In the genomic region with DNA sequence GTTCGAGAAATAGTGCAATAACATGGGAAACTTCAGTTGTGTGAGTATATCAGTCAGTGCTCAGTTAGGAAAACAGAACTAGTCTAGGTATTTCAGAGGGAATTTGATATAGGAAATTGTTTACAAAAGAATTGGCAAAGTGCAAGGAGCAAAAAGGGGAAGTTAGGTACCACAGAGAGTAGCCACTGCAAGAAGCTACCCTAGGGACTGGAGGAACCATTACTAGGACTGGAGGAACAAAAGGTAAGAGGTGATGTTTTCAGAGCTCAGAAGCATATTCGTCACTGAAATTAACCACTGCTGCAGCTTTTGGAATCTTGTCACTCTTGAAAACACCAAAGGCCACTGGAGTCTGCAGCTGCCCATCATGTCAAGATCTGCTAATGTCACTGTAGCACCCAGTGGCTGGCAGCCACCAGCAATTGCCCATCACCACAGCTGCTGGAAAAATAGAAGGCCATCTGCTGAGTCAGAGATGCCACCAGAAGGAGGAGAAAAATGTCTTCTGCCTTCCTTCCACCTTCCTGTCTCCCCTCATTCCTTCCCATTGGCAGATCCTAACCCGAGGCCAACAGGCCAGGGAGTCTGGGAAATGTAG, we compare ENCODE assay signal across 19 cellular contexts.
DNase-seq lines count a peak whose midpoint lies in the region; ATAC-seq, FAIRE-seq and TF ChIP-seq lines count a peak whose summit lies in the region.
"Had no signal": no experiment of that assay in that cellular context is flagged by ENCODE, and none has a peak within 500 bp of the region (broad histone marks: within the 10 kb centered on the region; RNA-seq: fewer than 3 reads in every experiment).

No MANE protein-coding gene starts in this region.

- RAD21 ChIA-PET in GM12878 (lab: Charles Lee; ENCODE audit: unreplicated experiment) = no interaction called here

- CTCF ChIA-PET in GM12878 (lab: Yijun Ruan, JAX) = interaction anchor here (1.1 kb wide), 1 partner anchor 522 kb away, joined by 3 read pairs; no protein-coding TSS in a partner anchor

- H3K27ac ChIP-seq in GM12878 (ENCODE audit: control insufficient read depth, insufficient read depth) (no peak overlapping the region), osteoblast (ENCODE audit: low read depth, low read length) (no peak overlapping the region), ascending aorta (no peak overlapping the region)
- H3K27ac ChIP-seq: epithelial cell of prostate, SK-N-MC, skin epidermis had no signal

- no peaks in the 10 kb centered on the region for H3K79me2 ChIP-seq in GM12878 (ENCODE audit: control insufficient read depth, insufficient read depth, low read length)
- H3K79me2 ChIP-seq in osteoblast (ENCODE audit: insufficient read depth, low read length) = no peaks in the 10 kb centered on the region

- peak; percentile 49 for FAIRE-seq in GM18507 (lab: Jason Lieb, UNC)
- no peak for FAIRE-seq in GM12878 (lab: Jason Lieb, UNC)
- FAIRE-seq: D721Med had no signal

- DNase-seq in GM18507 (ENCODE audit: extremely low spot score, insufficient read length, low read depth) = no peak
- no peak for DNase-seq in GM12878 (ENCODE audit: low read depth, low spot score)
- no peak for DNase-seq in ecto neural progenitor cell (ENCODE audit: low spot score)
- DNase-seq in osteoblast (ENCODE audit: insufficient read length, low spot score, missing footprints) = no peak
- no peak for DNase-seq in ascending aorta (ENCODE audit: low spot score in 2 of 2)
- no peak for DNase-seq in GDM1 (lab: John Stamatoyannopoulos, UW)
- DNase-seq: activated gamma-delta T cell, anterior cingulate cortex, glutamatergic neuron, islet precursor cell, KG1, NCI-H446 treated with DMSO at 0.1 percent for 48 hours had no signal

- H3K9me3 ChIP-seq in GM12878 (replicated peaks; ENCODE audit: control insufficient read depth, insufficient read depth, low read length) (no peaks in the 10 kb centered on the region), osteoblast (ENCODE audit: low read depth, low read length) (no peaks in the 10 kb centered on the region), ascending aorta (no peaks in the 10 kb centered on the region)

- no TSS peak for BruUV-seq in GM12878 (replicated peaks; lab: Mats Ljungman, UMichigan)

- intact Hi-C loops in GM12878 (cut with micrococcal nuclease; ENCODE audit: unreplicated experiment) (no loop called here), ascending aorta (cut with DNase I) (no loop called here)

- in situ Hi-C loops in GM12878 (cut with MboI) = no loop called here

- WGBS in GM12878 (ENCODE audit: insufficient coverage, insufficient replicate concordance, low lambda C conversion rate, missing lambda C conversion rate) = 38% methylated on average over 3 of the region's 3 CpGs

- POLR2A ChIA-PET in GM12878 (lab: Charles Lee) = no interaction called here

- H2AFZ ChIP-seq in GM12878 (ENCODE audit: control insufficient read depth, low read depth, low read length) (no peak overlapping the region), osteoblast (ENCODE audit: low read length) (no peak overlapping the region)

- H3K4me2 ChIP-seq in GM12878 (ENCODE audit: control insufficient read depth, insufficient read depth) (no peak overlapping the region), osteoblast (ENCODE audit: insufficient read depth, low read length) (no peak overlapping the region)

- no peaks in the 10 kb centered on the region for H3K27me3 ChIP-seq in GM12878 (replicated peaks in 1 of 2; ENCODE audit: control insufficient read depth in 2 of 2, insufficient read depth in 2 of 2, low read length in 1 of 2)
- H3K27me3 ChIP-seq in osteoblast (ENCODE audit: insufficient read depth, low read length) = no peaks in the 10 kb centered on the region
- H3K27me3 ChIP-seq in ascending aorta = no peaks in the 10 kb centered on the region

- H4K20me1 ChIP-seq in GM12878 (ENCODE audit: control insufficient read depth, insufficient read depth) = no peaks in the 10 kb centered on the region
- H4K20me1 ChIP-seq in osteoblast (ENCODE audit: insufficient read depth, low read length) = no peaks in the 10 kb centered on the region

- no peak for TF ChIP-seq RAD21 in GM12878 (IDR thresholded peaks at IDR 0.05; ENCODE audit: insufficient read depth, low read depth, low read length)

- no peak for TF ChIP-seq EP300 in GM12878 (IDR thresholded peaks at IDR 0.05; ENCODE audit: borderline replicate concordance in 1 of 2, control insufficient read depth in 1 of 2, low read depth in 2 of 2, low read length in 2 of 2)

- peak; percentile 76 for ATAC-seq in GM21619 (IDR thresholded peaks at IDR 0.05; ENCODE audit: unreplicated experiment)
- ATAC-seq in HG03432 (IDR thresholded peaks at IDR 0.05; ENCODE audit: unreplicated experiment) = peak; percentile 68
- ATAC-seq in GM12878 = peak; percentile 67
- ATAC-seq: stimulated activated effector memory CD8-positive, alpha-beta T cell treated with anti-CD3 and anti-CD28 coated beads, Interleukin-12 subunit alpha, Interleukin-12 subunit beta, amount 100 ng/mL, for 72 hours had no signal

- no peak for TF ChIP-seq POLR2A in GM12878 (IDR thresholded peaks at IDR 0.05; ENCODE audit: low read depth, low read length)

- H3K9ac ChIP-seq in GM12878 (ENCODE audit: control insufficient read depth, insufficient read depth, low read length) = no peak overlapping the region

- H3K36me3 ChIP-seq in GM12878 (ENCODE audit: control insufficient read depth in 2 of 2, insufficient read depth in 2 of 2, low read length in 1 of 2) (no peaks in the 10 kb centered on the region), osteoblast (ENCODE audit: insufficient read depth, low read length) (no peaks in the 10 kb centered on the region), ascending aorta (no peaks in the 10 kb centered on the region)

- SMC1A ChIA-PET in GM12878 (lab: Charles Lee; ENCODE audit: uncharacterized antibody, unreplicated experiment) = interaction anchor here (5.6 kb wide), 1 partner anchor 11 kb away, joined by 22 read pairs; no protein-coding TSS in a partner anchor

- no peak for TF ChIP-seq CTCF in GM12878 (IDR thresholded peaks at IDR 0.05 in 2 of 3, conservative IDR thresholded peaks at IDR 0.05 in 1 of 3; ENCODE audit: control insufficient read depth in 2 of 3, extremely low read depth in 1 of 3, insufficient read depth in 1 of 3, low read depth in 3 of 3, low read length in 3 of 3)
- no peak for TF ChIP-seq CTCF in osteoblast (IDR thresholded peaks at IDR 0.05; ENCODE audit: extremely low read depth, low read depth, low read length)
- TF ChIP-seq CTCF in ascending aorta (IDR thresholded peaks at IDR 0.05) = no peak

- H3K4me1 ChIP-seq in GM12878 (ENCODE audit: control insufficient read depth, insufficient read depth, low read length) (no peaks in the 10 kb centered on the region), osteoblast (ENCODE audit: insufficient read depth, low read length) (peaks cover 4% of the 10 kb centered on the region), ascending aorta (no peaks in the 10 kb centered on the region)

- H3K4me3 ChIP-seq in GM12878 (no peak overlapping the region), osteoblast (ENCODE audit: insufficient read depth, low read length) (no peak overlapping the region), ascending aorta (no peak overlapping the region)
- H3K4me3 ChIP-seq: SK-N-MC, skin epidermis had no signal

TF ChIP-seq in GM12878, 131 proteins besides CTCF, POLR2A, EP300 and RAD21 (continues in another document):
- TF ChIP-seq NR2C2 (IDR thresholded peaks at IDR 0.05; ENCODE audit: borderline replicate concordance, control insufficient read depth, insufficient read length, low read depth) = no peak
- TF ChIP-seq BMI1 (IDR thresholded peaks at IDR 0.05; ENCODE audit: borderline replicate concordance) = no peak
- TF ChIP-seq ESRRA (IDR thresholded peaks at IDR 0.05; ENCODE audit: low read length) = no peak
- TF ChIP-seq ASH2L (IDR thresholded peaks at IDR 0.05; ENCODE audit: borderline replicate concordance, low read depth) = no peak
- TF ChIP-seq IRF4 (IDR thresholded peaks at IDR 0.05; ENCODE audit: low read depth, low read length) = no peak
- TF ChIP-seq NFXL1 (IDR thresholded peaks at IDR 0.05; ENCODE audit: borderline replicate concordance) = no peak
- no peak for TF ChIP-seq ZNF207 (IDR thresholded peaks at IDR 0.05; ENCODE audit: borderline replicate concordance)
- no peak for TF ChIP-seq HDGF (IDR thresholded peaks at IDR 0.05)
- no peak for TF ChIP-seq POU2F2 (IDR thresholded peaks at IDR 0.05; ENCODE audit: borderline replicate concordance, low read depth, low read length)
- TF ChIP-seq, protein P1, sequence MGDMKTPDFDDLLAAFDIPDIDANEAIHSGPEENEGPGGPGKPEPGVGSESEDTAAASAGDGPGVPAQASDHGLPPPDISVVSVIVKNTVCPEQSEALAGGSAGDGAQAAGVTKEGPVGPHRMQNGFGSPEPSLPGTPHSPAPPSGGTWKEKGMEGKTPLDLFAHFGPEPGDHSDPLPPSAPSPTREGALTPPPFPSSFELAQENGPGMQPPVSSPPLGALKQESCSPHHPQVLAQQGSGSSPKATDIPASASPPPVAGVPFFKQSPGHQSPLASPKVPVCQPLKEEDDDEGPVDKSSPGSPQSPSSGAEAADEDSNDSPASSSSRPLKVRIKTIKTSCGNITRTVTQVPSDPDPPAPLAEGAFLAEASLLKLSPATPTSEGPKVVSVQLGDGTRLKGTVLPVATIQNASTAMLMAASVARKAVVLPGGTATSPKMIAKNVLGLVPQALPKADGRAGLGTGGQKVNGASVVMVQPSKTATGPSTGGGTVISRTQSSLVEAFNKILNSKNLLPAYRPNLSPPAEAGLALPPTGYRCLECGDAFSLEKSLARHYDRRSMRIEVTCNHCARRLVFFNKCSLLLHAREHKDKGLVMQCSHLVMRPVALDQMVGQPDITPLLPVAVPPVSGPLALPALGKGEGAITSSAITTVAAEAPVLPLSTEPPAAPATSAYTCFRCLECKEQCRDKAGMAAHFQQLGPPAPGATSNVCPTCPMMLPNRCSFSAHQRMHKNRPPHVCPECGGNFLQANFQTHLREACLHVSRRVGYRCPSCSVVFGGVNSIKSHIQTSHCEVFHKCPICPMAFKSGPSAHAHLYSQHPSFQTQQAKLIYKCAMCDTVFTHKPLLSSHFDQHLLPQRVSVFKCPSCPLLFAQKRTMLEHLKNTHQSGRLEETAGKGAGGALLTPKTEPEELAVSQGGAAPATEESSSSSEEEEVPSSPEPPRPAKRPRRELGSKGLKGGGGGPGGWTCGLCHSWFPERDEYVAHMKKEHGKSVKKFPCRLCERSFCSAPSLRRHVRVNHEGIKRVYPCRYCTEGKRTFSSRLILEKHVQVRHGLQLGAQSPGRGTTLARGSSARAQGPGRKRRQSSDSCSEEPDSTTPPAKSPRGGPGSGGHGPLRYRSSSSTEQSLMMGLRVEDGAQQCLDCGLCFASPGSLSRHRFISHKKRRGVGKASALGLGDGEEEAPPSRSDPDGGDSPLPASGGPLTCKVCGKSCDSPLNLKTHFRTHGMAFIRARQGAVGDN (IDR thresholded peaks at IDR 0.05) = no peak
- TF ChIP-seq CREB1 (IDR thresholded peaks at IDR 0.05; ENCODE audit: low read depth) = no peak
- TF ChIP-seq POLR2AphosphoS5 (IDR thresholded peaks at IDR 0.05; ENCODE audit: low read length) = no peak
